ENCODE assay signal across 18 cellular contexts in genomic region chr1:197130677-197131304, GRCh38. TPM values are rescaled to one million over a fixed set of nuclear protein-coding genes. Genes with fewer than 3 reads are reported as not detected.
DNase-seq lines count a peak whose midpoint lies in the region; ATAC-seq and TF ChIP-seq lines count a peak whose summit lies in the region.
"Had no signal": no experiment of that assay in that cellular context is flagged by ENCODE, and none has a peak within 500 bp of the region (broad histone marks: within the 10 kb centered on the region; RNA-seq: fewer than 3 reads in every experiment).

No MANE protein-coding gene starts in this region.

- no peak for TF ChIP-seq POLR2A in stomach (IDR thresholded peaks at IDR 0.05)

- no peaks in the 10 kb centered on the region for H3K9me3 Mint-ChIP-seq in T-cell
- H3K9me3 Mint-ChIP-seq: CD4-positive, alpha-beta T cell; H9 had no signal

- H3K9ac ChIP-seq in SK-N-SH: peak overlapping the region; percentile 63

- H3K27ac ChIP-seq in SK-N-SH (ENCODE audit: low read depth in 2 of 2, low read length in 1 of 2): peak overlapping the region; percentile 85 to 94
- no peak overlapping the region for H3K27ac ChIP-seq in stomach
- H3K27ac ChIP-seq: esophagus muscularis mucosa, right lobe of liver had no signal

- H3K27me3 ChIP-seq in SK-N-SH (ENCODE audit: insufficient read depth) (no peaks in the 10 kb centered on the region), stomach (no peaks in the 10 kb centered on the region)
- H3K27me3 ChIP-seq: esophagus muscularis mucosa, right lobe of liver had no signal

- no peak overlapping the region for H3K27ac Mint-ChIP-seq in T-cell
- H3K27ac Mint-ChIP-seq: CD4-positive, alpha-beta T cell had no signal

- TF ChIP-seq CTCF in SK-N-SH (IDR thresholded peaks at IDR 0.05) (no peak), stomach (IDR thresholded peaks at IDR 0.05) (no peak)

- H3F3A ChIP-seq in SK-N-SH (replicated peaks; ENCODE audit: insufficient read depth): peaks cover 22% of the 10 kb centered on the region

- peak overlapping the region; percentile 67 for H3K4me2 ChIP-seq in SK-N-SH

- TF ChIP-seq EP300 in SK-N-SH (IDR thresholded peaks at IDR 0.05; ENCODE audit: borderline replicate concordance in 1 of 2, low read depth in 1 of 2, low read length in 1 of 2): no peak
- no peak for TF ChIP-seq EP300 in stomach (IDR thresholded peaks at IDR 0.05)

- ATAC-seq in T-cell (replicated peaks in 1 of 4): no peak
- ATAC-seq: right lobe of liver; stimulated activated naive CD8-positive, alpha-beta T cell treated with anti-CD3 and anti-CD28 coated beads, Interleukin-15, Interleukin-2, amounts not matched to agents 100 U/mL and 50 U/mL, for 24 hours had no signal

- H3K79me2 ChIP-seq in SK-N-SH (ENCODE audit: insufficient read depth): peaks cover 57% of the 10 kb centered on the region; the same call in 1 of the 2 replicates

- H3K36me3 ChIP-seq in SK-N-SH (replicated peaks in 1 of 2; ENCODE audit: control insufficient read depth in 1 of 2, insufficient read depth in 2 of 2, low read length in 1 of 2) (peaks cover 29 to 39% of the 10 kb centered on the region in 2 experiments), stomach (no peaks in the 10 kb centered on the region)
- H3K36me3 ChIP-seq: esophagus muscularis mucosa, right lobe of liver had no signal

- CTCF ChIA-PET in SK-N-SH (lab: Yijun Ruan, JAX) (interaction anchor here (1.1 to 1.2 kb wide), 2 partner anchors 11 to 26 kb away, joined by 3 to 5 read pairs; no protein-coding TSS in a partner anchor), T-cell (lab: Charles Lee) (no interaction called here)

- peak overlapping the region; percentile 70 for H2AFZ ChIP-seq in SK-N-SH (ENCODE audit: low read depth)

- peaks cover 5 to 13% of the 10 kb centered on the region in 2 experiments; a peak in 3 of 4 replicates for H3K4me1 ChIP-seq in SK-N-SH (ENCODE audit: control insufficient read depth in 1 of 2, insufficient read depth in 2 of 2, low read depth in 1 of 2, low read length in 1 of 2)
- H3K4me1 ChIP-seq in stomach: no peaks in the 10 kb centered on the region
- H3K4me1 ChIP-seq: esophagus muscularis mucosa, right lobe of liver had no signal

- DNase-seq in EL (peak; percentile 76), SK-N-SH (no peak), fibroblast of peridontal ligament (ENCODE audit: extremely low read depth) (peak; percentile 65), renal cortical epithelial cell (ENCODE audit: low read depth) (peak; percentile 83), T-cell (no peak), stomach (no peak), HuH-7.5 (ENCODE audit: low spot score) (no peak)
- no peak for DNase-seq in activated effector memory CD4-positive, alpha-beta T cell treated with Interleukin-2 at 50 U/mL for 16 hours
- DNase-seq: activated CD4-positive, alpha-beta T cell treated with anti-CD3 and anti-CD28 coated beads, Interleukin-2, amount 50 U/mL, for 4 hours; CD4-positive, alpha-beta T cell; central memory CD4-positive, alpha-beta T cell; H9; NCI-H1417 treated with DMSO at 0.1 percent for 48 hours; NCI-H526; right lobe of liver; stimulated activated naive CD8-positive, alpha-beta T cell treated with anti-CD3 and anti-CD28 coated beads, Interleukin-15, Interleukin-2, amounts not matched to agents 100 U/mL and 50 U/mL, for 24 hours; T-helper 9 cell had no signal

- H3K27me3 Mint-ChIP-seq in T-cell: no peaks in the 10 kb centered on the region
- H3K27me3 Mint-ChIP-seq: CD4-positive, alpha-beta T cell had no signal

- H4K20me1 ChIP-seq in SK-N-SH (ENCODE audit: insufficient read depth): no peaks in the 10 kb centered on the region

- no peaks in the 10 kb centered on the region for H3K9me2 ChIP-seq in SK-N-SH

- H3K36me3 Mint-ChIP-seq in T-cell: no peaks in the 10 kb centered on the region

- TF ChIP-seq RAD21 in SK-N-SH (IDR thresholded peaks at IDR 0.05; ENCODE audit: low read length): no peak

- POLR2A ChIA-PET in SK-N-SH (lab: Yijun Ruan, JAX): no interaction called here
- POLR2A ChIA-PET in T-cell (lab: Charles Lee): interaction anchor here in 1 of 2 donors (0.5 kb wide), 1 partner anchor 9 kb away, joined by 3 read pairs; no protein-coding TSS in a partner anchor

- H3K4me3 ChIP-seq in SK-N-SH (ENCODE audit: low read depth in 2 of 2, low read length in 1 of 2): peak overlapping the region in 1 of 2 experiments; percentile 19; a peak in 1 of 4 replicates
- no peak overlapping the region for H3K4me3 ChIP-seq in stomach
- H3K4me3 ChIP-seq: esophagus muscularis mucosa, right lobe of liver had no signal

- 88% methylated on average over 2 of the region's 2 CpGs for WGBS in SK-N-SH (ENCODE audit: low lambda C conversion rate)
- 91 to 99% (median 94%) methylated on average over 2 of the region's 2 CpGs for WGBS in stomach, 5 donors

- H3K4me1 Mint-ChIP-seq in T-cell: peaks cover 0 to 1% (median 0%) of the 10 kb centered on the region in 3 donors

- intact Hi-C loops in stomach (cut with DNase I; ENCODE audit: low total_unique reads): no loop called here

- H3K9me3 ChIP-seq in SK-N-SH: no peaks in the 10 kb centered on the region
- no peaks in the 10 kb centered on the region for H3K9me3 ChIP-seq in stomach
- H3K9me3 ChIP-seq: esophagus muscularis mucosa, right lobe of liver had no signal

- no peak overlapping the region for H3K4me3 Mint-ChIP-seq in T-cell
- H3K4me3 Mint-ChIP-seq: CD4-positive, alpha-beta T cell; H9 had no signal

TF ChIP-seq in SK-N-SH, 30 proteins besides CTCF, POLR2A, EP300 and RAD21:
- TF ChIP-seq NRF1 (IDR thresholded peaks at IDR 0.05; ENCODE audit: low read depth, low read length) (no peak), FOXJ3 (CRISPR knock-in tag; IDR thresholded peaks at IDR 0.05) (no peak), USF2 (IDR thresholded peaks at IDR 0.05; ENCODE audit: borderline replicate concordance, low read depth, low read length) (no peak), JUND (IDR thresholded peaks at IDR 0.05) (no peak)

RNA-seq across cellular contexts. Expression of gene ASPM, which starts 15.7 kb away (rescaled TPM):
- polyA plus RNA-seq in SK-N-SH (2012; rRNA removed) (3.0 and 3.3 TPM in 2 replicates), stomach (1 to 10 TPM in 1 of 3 donors, under 1 TPM in 1, not detected in 1; 0.50 to 3.7 TPM)
- polyA plus RNA-seq in SK-N-SH (2012; cell fraction: cytosol; rRNA removed): 3.2 and 3.7 TPM in 2 replicates
- 3.6 and 7.4 TPM in 2 replicates for polyA plus RNA-seq in SK-N-SH (2012; cell fraction: nucleus; rRNA removed)
- total RNA-seq in renal cortical epithelial cell (2.5 and 12.3 TPM in 2 replicates), T-cell (under 1 TPM; 0.41 to 0.93 (median 0.44) TPM), stomach (10 to 100 TPM in 2 of 5 donors, 1 to 10 TPM in 2, under 1 TPM in 1; 0.58 to 16.5 (median 7.6) TPM)

Comparison
In these comparisons a context has a peak if more than half of its experiments do, and no peak if none do; other contexts are left out.
1. DNase-seq: peak in EL (single experiment), fibroblast of peridontal ligament (single experiment) and renal cortical epithelial cell (single experiment); none in SK-N-SH (single experiment), T-cell (0 of 34), stomach (single experiment), HuH-7.5 (single experiment) and activated effector memory CD4-positive, alpha-beta T cell treated with Interleukin-2 at 50 U/mL for 16 hours (single experiment).
2. H3K27ac ChIP-seq: peak in SK-N-SH (2 of 2); none in stomach (0 of 5).